21 cellular contexts compared by ENCODE assay signal in the genomic region with DNA sequence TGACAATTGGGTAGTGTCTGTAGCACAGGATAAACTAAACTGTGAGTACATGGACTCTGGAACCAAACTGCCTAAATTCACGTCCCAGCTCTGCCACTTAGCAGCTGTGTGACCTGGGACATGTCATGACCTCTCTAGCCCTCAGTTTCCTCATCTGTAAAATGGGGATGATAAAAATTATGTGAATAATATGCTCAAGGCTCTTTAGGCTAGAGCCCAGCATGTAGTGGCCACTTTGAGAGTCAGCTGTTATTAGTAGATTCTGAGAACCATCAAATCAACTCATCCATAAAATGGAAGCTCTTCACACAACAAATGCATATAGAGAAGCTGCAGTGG.
"Had no signal": no experiment of that assay in that cellular context is flagged by ENCODE, and none has a peak within 500 bp of the region (broad histone marks: within the 10 kb centered on the region; RNA-seq: fewer than 3 reads in every experiment).

No MANE protein-coding gene starts in this region.

- H3K4me3 Mint-ChIP-seq: activated CD4-positive, alpha-beta T cell treated with anti-CD3 and anti-CD28 coated beads, Interleukin-2, amount 10 ng/mL, durations not matched to agents 24 days and 14 days; activated naive CD4-positive, alpha-beta T cell treated with anti-CD3 and anti-CD28 coated beads, Interleukin-2, amount 10 ng/mL, durations not matched to agents 7 days and 5 days; T-helper 2 cell treated with Interferon-gamma antibody and Interleukin-4, amounts not matched to agents 5 μg/mL and 100 μg/mL, for 36 hours; WTC11 had no signal

- H3K27ac Mint-ChIP-seq: activated CD4-positive, alpha-beta T cell treated with anti-CD3 and anti-CD28 coated beads, Interleukin-2, amount 10 ng/mL, durations not matched to agents 24 days and 14 days; activated naive CD4-positive, alpha-beta T cell treated with anti-CD3 and anti-CD28 coated beads, Interleukin-2, amount 10 ng/mL, durations not matched to agents 7 days and 5 days; WTC11 had no signal

- H3K9me3 Mint-ChIP-seq: activated T-helper 2 cell treated with anti-CD3 and anti-CD28 coated beads, Interferon-gamma antibody, Interleukin-2, Interleukin-4, amounts not matched to agents 10 μg/mL and 5 μg/mL and 100 μg/mL, durations not matched to agents 14 hours and 24 hours and 36 hours; T-helper 2 cell treated with Interferon-gamma antibody and Interleukin-4, amounts not matched to agents 5 μg/mL and 100 μg/mL, for 36 hours had no signal

- ATAC-seq: WTC11 had no signal

- H3K9me3 ChIP-seq: breast epithelium had no signal

- H3K27me3 Mint-ChIP-seq: activated CD4-positive, alpha-beta T cell treated with anti-CD3 and anti-CD28 coated beads, Interleukin-2, amount 10 ng/mL, durations not matched to agents 24 days and 14 days; activated naive CD4-positive, alpha-beta T cell treated with anti-CD3 and anti-CD28 coated beads, Interleukin-2, amount 10 ng/mL, durations not matched to agents 7 days and 5 days had no signal

- DNase-seq: activated CD4-positive, alpha-beta T cell treated with anti-CD3 and anti-CD28 coated beads for 1 hour; activated CD4-positive, alpha-beta T cell treated with anti-CD3 and anti-CD28 coated beads, Interleukin-2, amount 10 ng/mL, durations not matched to agents 24 days and 14 days; activated CD4-positive, alpha-beta T cell treated with anti-CD3 and anti-CD28 coated beads, Interleukin-2, amount 50 U/mL, for 48 hours; activated gamma-delta T cell treated with Interleukin-2 at 50 U/mL for 16 hours; activated naive CD4-positive, alpha-beta T cell treated with anti-CD3 and anti-CD28 coated beads, Interleukin-2, amount 10 ng/mL, durations not matched to agents 7 days and 5 days; activated T-cell treated with anti-CD3 and anti-CD28 coated beads for 4 hours; activated T-cell treated with anti-CD3 and anti-CD28 coated beads, Interleukin-2, amount 50 U/mL, for 48 hours; IMR-90; KG1; NCI-H1092; NCI-H1417; NCI-H1930; NCI-H2171; NCI-H226; NCI-H526; NCI-H774; T-helper 1 cell had no signal
